ENCODE assay signal across 8 cellular contexts in genomic region chr2:217090024-217090473, GRCh38.
A peak's percentile ranks its signal among the peaks of the same experiment; 100 is the strongest.
DNase-seq lines count a peak whose midpoint lies in the region; ATAC-seq, FAIRE-seq and TF ChIP-seq lines count a peak whose summit lies in the region.

No MANE protein-coding gene starts in this region.

- TF ChIP-seq CTCF in HFFc6 (IDR thresholded peaks at IDR 0.05), result no peak
- TF ChIP-seq CTCF in foreskin fibroblast (IDR thresholded peaks at IDR 0.05; ENCODE audit: low read depth, low read length), result no peak
- no peak for TF ChIP-seq CTCF in WTC11 (IDR thresholded peaks at IDR 0.05)

- H3K4me3 Mint-ChIP-seq in HFFc6 (peak overlapping the region; percentile 73), WTC11 (no peak overlapping the region)

- POLR2A ChIA-PET in WTC11 (lab: Charles Lee), result no interaction called here

- no peaks in the 10 kb centered on the region for H3K9me3 Mint-ChIP-seq in HFFc6
- H3K9me3 Mint-ChIP-seq in WTC11, result peaks cover 9% of the 10 kb centered on the region

- peak; percentile 80 for ATAC-seq in GM18858 (IDR thresholded peaks at IDR 0.05; ENCODE audit: unreplicated experiment)
- ATAC-seq in WTC11, result no peak

- H3K27ac Mint-ChIP-seq in HFFc6 (peak overlapping the region; percentile 67), WTC11 (no peak overlapping the region)

- H3K4me3 ChIP-seq in foreskin fibroblast (ENCODE audit: low read depth in 1 of 2, low read length in 2 of 2), result peak overlapping the region; percentile 21 to 35

- peaks cover 2% of the 10 kb centered on the region; the same call in 1 of the 2 replicates for H3K27me3 Mint-ChIP-seq in HFFc6 (ENCODE audit: insufficient read depth)
- H3K27me3 Mint-ChIP-seq in WTC11 (ENCODE audit: low read depth), result peaks cover 3% of the 10 kb centered on the region; the same call in 1 of the 2 replicates

- no peak for FAIRE-seq in HTR-8/SVneo (lab: Jason Lieb, UNC)

- H3K36me3 Mint-ChIP-seq in HFFc6 (ENCODE audit: low read depth) (no peaks in the 10 kb centered on the region), WTC11 (no peaks in the 10 kb centered on the region; the same call in 1 of the 2 replicates)

- H3K4me1 Mint-ChIP-seq in HFFc6 (ENCODE audit: low read depth) (peaks cover 34% of the 10 kb centered on the region), WTC11 (no peaks in the 10 kb centered on the region)

- DNase-seq in HFFc6 (no peak), NAMALWA (ENCODE audit: low spot score) (peak; percentile 47), foreskin fibroblast (peak in 1 of 2 donors; percentile 26), WTC11 (ENCODE audit: low spot score) (no peak), NCI-H1105 treated with DMSO at 0.1 percent for 48 hours (lab: John Stamatoyannopoulos, UW) (no peak), HTR-8/SVneo (ENCODE audit: insufficient read length, low spot score) (no peak)
- DNase-seq in effector CD4-positive, alpha-beta T cell, result no peak

- CTCF ChIA-PET in WTC11 (lab: Charles Lee), result no interaction called here

TF ChIP-seq in WTC11, 78 proteins besides CTCF, POLR2A, EP300 and RAD21:
- TF ChIP-seq SMAD3 (CRISPR knock-in tag; IDR thresholded peaks at IDR 0.05; ENCODE audit: borderline replicate concordance) (no peak), NFE2L1 (CRISPR knock-in tag; IDR thresholded peaks at IDR 0.05) (no peak), USF1 (CRISPR knock-in tag; IDR thresholded peaks at IDR 0.05) (no peak), FOXP1 (CRISPR knock-in tag; IDR thresholded peaks at IDR 0.05; ENCODE audit: borderline replicate concordance) (no peak), RORB (CRISPR knock-in tag; IDR thresholded peaks at IDR 0.05) (no peak), MXD4 (CRISPR knock-in tag; IDR thresholded peaks at IDR 0.05; ENCODE audit: borderline replicate concordance) (no peak), CREB1 (CRISPR knock-in tag; IDR thresholded peaks at IDR 0.05) (no peak), ARID4B (CRISPR knock-in tag; IDR thresholded peaks at IDR 0.05; ENCODE audit: borderline replicate concordance) (no peak)
